10 cellular contexts compared by ENCODE assay signal in the genomic region with DNA sequence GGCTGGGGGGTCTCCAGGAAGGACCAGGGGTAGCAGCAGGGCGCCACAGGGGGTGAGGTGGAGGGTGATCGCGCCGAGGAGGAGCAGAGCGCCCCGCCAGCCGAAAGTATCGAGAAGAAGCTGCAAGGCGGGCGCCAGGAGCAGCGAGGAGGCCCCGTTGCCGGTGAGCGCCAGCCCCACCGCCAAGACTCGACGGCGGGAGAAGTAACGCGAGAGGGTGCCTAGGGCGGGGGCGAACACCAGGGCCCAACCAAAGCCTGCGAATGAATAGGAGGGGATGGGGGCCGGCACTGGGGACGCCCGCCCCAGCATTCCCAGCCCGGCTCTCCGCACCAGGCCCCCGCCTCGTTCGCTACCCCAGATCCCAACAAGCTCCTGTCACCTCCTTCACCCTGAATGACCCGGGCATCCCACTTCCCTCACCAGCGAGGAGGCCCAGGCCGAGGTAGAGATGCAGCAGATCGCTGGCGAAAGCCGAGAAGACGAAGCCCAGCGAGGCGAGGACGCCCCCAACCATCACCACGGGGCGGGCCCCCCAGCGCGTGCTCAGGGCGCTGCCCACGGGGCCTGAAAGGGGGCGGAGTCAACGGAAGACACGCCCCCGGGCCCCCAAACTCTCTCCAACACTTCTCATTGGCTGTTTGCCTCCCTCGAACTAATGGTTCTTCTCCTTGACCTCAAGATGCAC. TPM values are rescaled to one million over a fixed set of nuclear protein-coding genes. Genes with fewer than 3 reads are reported as not detected.
DNase-seq lines count a peak whose midpoint lies in the region; ATAC-seq and TF ChIP-seq lines count a peak whose summit lies in the region.
"Had no signal": no experiment of that assay in that cellular context is flagged by ENCODE, and none has a peak within 500 bp of the region (broad histone marks: within the 10 kb centered on the region; RNA-seq: fewer than 3 reads in every experiment).

No MANE protein-coding gene starts in this region.

- H3K36me3 ChIP-seq in SK-N-SH (replicated peaks in 1 of 2; ENCODE audit: control insufficient read depth in 1 of 2, insufficient read depth in 2 of 2, low read length in 1 of 2) (no peaks in the 10 kb centered on the region), upper lobe of left lung (no peaks in the 10 kb centered on the region)

- WGBS in SK-N-SH (ENCODE audit: low lambda C conversion rate) = 44% methylated on average over 41 of the region's 52 CpGs
- WGBS in upper lobe of left lung, 2 donors = 17 to 24% methylated on average over 38 to 52 of the region's 52 CpGs

- H3K9me2 ChIP-seq in SK-N-SH = no peaks in the 10 kb centered on the region

- peaks cover 52% of the 10 kb centered on the region for H3K4me1 Mint-ChIP-seq in central memory CD8-positive, alpha-beta T cell

- H3K9me3 Mint-ChIP-seq in central memory CD8-positive, alpha-beta T cell = no peaks in the 10 kb centered on the region

- TF ChIP-seq EP300 in SK-N-SH (IDR thresholded peaks at IDR 0.05; ENCODE audit: borderline replicate concordance in 1 of 2, low read depth in 1 of 2, low read length in 1 of 2) = no peak
- TF ChIP-seq EP300 in upper lobe of left lung (IDR thresholded peaks at IDR 0.05) = no peak

- peak overlapping the region; percentile 78 for H3K4me2 ChIP-seq in SK-N-SH

- peak overlapping the region; percentile 40 to 51; a peak in 3 of 4 replicates for H3K4me3 ChIP-seq in SK-N-SH (ENCODE audit: low read depth in 2 of 2, low read length in 1 of 2)
- peak overlapping the region; percentile 30 for H3K4me3 ChIP-seq in mononuclear cell (ENCODE audit: low read length)
- H3K4me3 ChIP-seq in upper lobe of left lung = peak overlapping the region; percentile 1 to 59 (median 50)

- no peak overlapping the region for H3K27ac ChIP-seq in SK-N-SH (ENCODE audit: low read depth in 2 of 2, low read length in 1 of 2)
- peak overlapping the region; percentile 63 to 84 (median 73) for H3K27ac ChIP-seq in upper lobe of left lung

- no peaks in the 10 kb centered on the region for H3K79me2 ChIP-seq in SK-N-SH (ENCODE audit: insufficient read depth)

- H3F3A ChIP-seq in SK-N-SH (replicated peaks; ENCODE audit: insufficient read depth) = peaks cover 6% of the 10 kb centered on the region

- H2AFZ ChIP-seq in SK-N-SH (ENCODE audit: low read depth) = peak overlapping the region; percentile 63; the same call in 1 of the 2 replicates

- ATAC-seq in SK-N-SH treated with all-trans-retinoic acid at 6 μM for 48 hours (no peak), upper lobe of left lung (ENCODE audit: low FRiP score in 2 of 2) (peak in 1 of 2 donors; percentile 11), HG03280 (IDR thresholded peaks at IDR 0.05; ENCODE audit: unreplicated experiment) (no peak)
- ATAC-seq in central memory CD8-positive, alpha-beta T cell (replicated peaks; ENCODE audit: extremely low read depth, poor library complexity, severe bottlenecking) = peak; percentile 27

- no peaks in the 10 kb centered on the region for H3K9me3 ChIP-seq in SK-N-SH
- H3K9me3 ChIP-seq in mononuclear cell (ENCODE audit: low read depth, low read length) = no peaks in the 10 kb centered on the region
- H3K9me3 ChIP-seq in upper lobe of left lung = no peaks in the 10 kb centered on the region

- DNase-seq in SK-N-SH (peak; percentile 60), upper lobe of left lung (peak in 1 of 2 donors; percentile 84), NCI-H1436 (lab: John Stamatoyannopoulos, UW) (no peak), RPMI8226 (no peak)
- peak; percentile 29 to 31 for DNase-seq in central memory CD8-positive, alpha-beta T cell (ENCODE audit: low spot score in 2 of 2)

- H3K27ac Mint-ChIP-seq in central memory CD8-positive, alpha-beta T cell (ENCODE audit: low read depth) = peak overlapping the region; percentile 94

- TF ChIP-seq CTCF in SK-N-SH (IDR thresholded peaks at IDR 0.05) (no peak), upper lobe of left lung (IDR thresholded peaks at IDR 0.05) (peak in 1 of 6 experiments; percentile 18)

- CTCF ChIA-PET in SK-N-SH (lab: Yijun Ruan, JAX) = interaction anchor here (1.1 to 20.1 kb wide), 5 partner anchors 9 to 254 kb away, joined by 3 to 502 read pairs (median 7); partner anchors contain the start of gene ASGR1

- H4K20me1 ChIP-seq in SK-N-SH (ENCODE audit: insufficient read depth) = no peaks in the 10 kb centered on the region

- H3K27me3 Mint-ChIP-seq in central memory CD8-positive, alpha-beta T cell = no peaks in the 10 kb centered on the region

- peak in 1 of 4 donors; percentile 7 for TF ChIP-seq POLR2A in upper lobe of left lung (IDR thresholded peaks at IDR 0.05)

- peaks cover 0 to 22% of the 10 kb centered on the region in 2 experiments; a peak in 1 of 4 replicates for H3K4me1 ChIP-seq in SK-N-SH (ENCODE audit: control insufficient read depth in 1 of 2, insufficient read depth in 2 of 2, low read depth in 1 of 2, low read length in 1 of 2)
- H3K4me1 ChIP-seq in mononuclear cell (ENCODE audit: insufficient read depth, low read length) = peaks cover 47% of the 10 kb centered on the region
- peaks cover 33 to 57% (median 41%) of the 10 kb centered on the region in 4 donors for H3K4me1 ChIP-seq in upper lobe of left lung

- no peak overlapping the region for H3K9ac ChIP-seq in SK-N-SH

- H3K4me3 Mint-ChIP-seq in central memory CD8-positive, alpha-beta T cell = peak overlapping the region; percentile 82

- POLR2A ChIA-PET in SK-N-SH (lab: Yijun Ruan, JAX) = no interaction called here

- no peak for TF ChIP-seq RAD21 in SK-N-SH (IDR thresholded peaks at IDR 0.05; ENCODE audit: low read length)

- peaks cover 4% of the 10 kb centered on the region for H3K36me3 Mint-ChIP-seq in central memory CD8-positive, alpha-beta T cell (ENCODE audit: insufficient read depth)

- H3K27me3 ChIP-seq in SK-N-SH (ENCODE audit: insufficient read depth) (peaks cover 25% of the 10 kb centered on the region; the same call in 1 of the 2 replicates), mononuclear cell (ENCODE audit: insufficient read depth, low read length) (peaks cover 38% of the 10 kb centered on the region), upper lobe of left lung (peaks cover 0 to 23% (median 6%) of the 10 kb centered on the region in 4 donors)

TF ChIP-seq in SK-N-SH, 30 proteins besides CTCF, POLR2A, EP300 and RAD21 (continues in another document):
- TF ChIP-seq SMC3 (IDR thresholded peaks at IDR 0.05; ENCODE audit: low read depth, low read length) (no peak), TAF1 (IDR thresholded peaks at IDR 0.05; ENCODE audit: borderline replicate concordance, low read depth, low read length) (no peak), EZH2phosphoT487 (IDR thresholded peaks at IDR 0.05; ENCODE audit: borderline replicate concordance, low read depth) (no peak), YY1 (IDR thresholded peaks at IDR 0.05; ENCODE audit: low read depth) (no peak), POLR2AphosphoS5 (IDR thresholded peaks at IDR 0.05; ENCODE audit: low read depth, low read length) (no peak), CHD2 (IDR thresholded peaks at IDR 0.05; ENCODE audit: low read length, partially characterized antibody) (no peak), FOXJ3 (CRISPR knock-in tag; IDR thresholded peaks at IDR 0.05) (no peak)

TF ChIP-seq in SK-N-SH treated with all-trans-retinoic acid at 6 μM for 48 hours, 23 proteins besides CTCF, POLR2A, EP300 and RAD21:
- TF ChIP-seq CSDC2 (CRISPR knock-in tag; IDR thresholded peaks at IDR 0.05) = no peak

RNA-seq across cellular contexts. Expression of gene SLC16A11, which starts 1.2 kb away (rescaled TPM):
- 0.12 and 0.18 TPM in 2 replicates for polyA plus RNA-seq in SK-N-SH (2012; rRNA removed)
- 0.03 and 0.04 TPM in 2 replicates for polyA plus RNA-seq in SK-N-SH (2012; cell fraction: cytosol; rRNA removed)
- polyA plus RNA-seq in SK-N-SH (2012; cell fraction: nucleus; rRNA removed) = 0.25 and 1.0 TPM in 2 replicates
- total RNA-seq in mononuclear cell (0.63 TPM), upper lobe of left lung (10 to 100 TPM in 2 of 6 donors, 1 to 10 TPM in 4; 2.7 to 35.0 (median 6.1) TPM)
- total RNA-seq: temporal lobe had no signal
- polyA plus RNA-seq: BJ had no signal

RNA-seq across cellular contexts. Expression of gene SLC16A13, which starts 6.8 kb away (rescaled TPM):
- polyA plus RNA-seq in SK-N-SH (2012; rRNA removed) = 2.5 and 3.9 TPM in 2 replicates
- 1.2 and 2.1 TPM in 2 replicates for polyA plus RNA-seq in SK-N-SH (2012; cell fraction: cytosol; rRNA removed)
- 7.2 and 7.9 TPM in 2 replicates for polyA plus RNA-seq in SK-N-SH (2012; cell fraction: nucleus; rRNA removed)
- total RNA-seq in mononuclear cell (0.42 TPM), upper lobe of left lung (10 to 100 TPM in 4 of 6 donors, 1 to 10 TPM in 2; 2.3 to 26.2 (median 10.7) TPM)

RNA-seq across cellular contexts. Expression of gene BCL6B, which starts 19.8 kb away (rescaled TPM):
- polyA plus RNA-seq in SK-N-SH (2012; rRNA removed) = 0.02 TPM in 1 of 2 replicates, not detected in the other
- 0.01 TPM in 2 replicates for polyA plus RNA-seq in SK-N-SH (2012; cell fraction: cytosol; rRNA removed)
- polyA plus RNA-seq in SK-N-SH (2012; cell fraction: nucleus; rRNA removed) = 0.02 and 0.05 TPM in 2 replicates
- not detected for total RNA-seq in mononuclear cell
- total RNA-seq in upper lobe of left lung = 10 to 100 TPM in 3 of 6 donors, 1 to 10 TPM in 3; 2.1 to 83.1 (median 9.4) TPM
- polyA plus RNA-seq: BJ had no signal

RNA-seq across cellular contexts. Expression of gene RNASEK, which starts 30.2 kb away (rescaled TPM):
- 220 and 317 TPM in 2 replicates for polyA plus RNA-seq in SK-N-SH (2012; rRNA removed)
- polyA plus RNA-seq in SK-N-SH (2012; cell fraction: cytosol; rRNA removed) = 232 and 313 TPM in 2 replicates
- 127 and 132 TPM in 2 replicates for polyA plus RNA-seq in SK-N-SH (2012; cell fraction: nucleus; rRNA removed)
- total RNA-seq in mononuclear cell = 76.8 TPM
- total RNA-seq in upper lobe of left lung = 100 to 1,000 TPM in 5 of 6 donors, 10 to 100 TPM in 1; 85.9 to 304 (median 175) TPM

RNA-seq across cellular contexts. Expression of gene CLEC10A, which starts 37.4 kb away (rescaled TPM):
- not detected in 2 replicates for polyA plus RNA-seq in SK-N-SH (2012; rRNA removed)
- not detected in 2 replicates for polyA plus RNA-seq in SK-N-SH (2012; cell fraction: cytosol; rRNA removed)
- not detected in 2 replicates for polyA plus RNA-seq in SK-N-SH (2012; cell fraction: nucleus; rRNA removed)
- total RNA-seq in mononuclear cell (8.6 TPM), upper lobe of left lung (10 to 100 TPM in 2 of 6 donors, 1 to 10 TPM in 2, under 1 TPM in 2; 0.76 to 16.8 (median 5.1) TPM)
- total RNA-seq: temporal lobe had no signal
- polyA plus RNA-seq: BJ had no signal

Comparison
In these comparisons a context has a peak if more than half of its experiments do, and no peak if none do; other contexts are left out.
1. DNase-seq: peak in SK-N-SH (single experiment) and central memory CD8-positive, alpha-beta T cell (2 of 2); none in NCI-H1436 (single experiment) and RPMI8226 (single experiment).
2. H3K27ac ChIP-seq: peak in upper lobe of left lung (4 of 4); none in SK-N-SH (0 of 2).
3. Peak in every context shown above with its lines, with median percentiles within 50 percentile points of each other: H3K4me3 ChIP-seq.